ENCODE assay signal across 20 cellular contexts in genomic region chr3:167754049-167754448, GRCh38.
"Had no signal": no experiment of that assay in that cellular context is flagged by ENCODE, and none has a peak within 500 bp of the region (broad histone marks: within the 10 kb centered on the region; RNA-seq: fewer than 3 reads in every experiment).

No MANE protein-coding gene starts in this region.

- H3K27ac ChIP-seq: brain microvascular endothelial cell, esophagus squamous epithelium, left lung, neutrophil, parathyroid adenoma, tibial artery, uterus had no signal

- H3K4me3 ChIP-seq: esophagus squamous epithelium, left lung, mucosa of descending colon, tibial artery, uterus had no signal

- H3K79me2 ChIP-seq: parathyroid adenoma had no signal

- H3K27me3 ChIP-seq: brain microvascular endothelial cell, esophagus squamous epithelium, left lung, neutrophil, tibial artery, uterus had no signal

- ATAC-seq: left lung; mucosa of descending colon; naive thymus-derived CD8-positive, alpha-beta T cell; stimulated activated naive B cell treated with anti-CD40 and anti-IgM and Interleukin-4, amounts not matched to agents 10 μg/mL and 1 μg/mL and 100 μg/mL, for 72 hours had no signal

- H2AFZ ChIP-seq: parathyroid adenoma had no signal

- H3K4me1 ChIP-seq: esophagus squamous epithelium, left lung, parathyroid adenoma, tibial artery, uterus had no signal

- H3K36me3 ChIP-seq: brain microvascular endothelial cell, esophagus squamous epithelium, left lung, neutrophil, tibial artery, uterus had no signal

- FAIRE-seq: endothelial cell of umbilical vein, keratinocyte had no signal

- H3K9ac ChIP-seq: parathyroid adenoma had no signal

- DNase-seq: activated CD4-positive, alpha-beta T cell treated with anti-CD3 and anti-CD28 coated beads for 1 hour; activated CD4-positive, alpha-beta T cell treated with anti-CD3 and anti-CD28 coated beads, Interleukin-2, amount 50 U/mL, for 4 hours; activated naive CD4-positive, alpha-beta T cell; activated naive CD8-positive, alpha-beta T cell treated with anti-CD3 and anti-CD28 coated beads, Interleukin-2, amount 10 ng/mL, durations not matched to agents 7 days and 5 days; activated T-cell treated with anti-CD3 and anti-CD28 coated beads for 4 hours; brain microvascular endothelial cell; cortex of kidney; effector CD8-positive, alpha-beta T cell; esophagus squamous epithelium; hippocampal formation; left lung; mucosa of descending colon; naive thymus-derived CD8-positive, alpha-beta T cell; stimulated activated naive B cell treated with anti-CD40 and anti-IgM and Interleukin-4, amounts not matched to agents 10 μg/mL and 1 μg/mL and 100 μg/mL, for 72 hours; tibial artery; uterus had no signal

- H3K9me3 ChIP-seq: esophagus squamous epithelium, left lung, mucosa of descending colon, neutrophil, tibial artery, uterus had no signal
